8 cellular contexts compared by ENCODE assay signal in the genomic region with DNA sequence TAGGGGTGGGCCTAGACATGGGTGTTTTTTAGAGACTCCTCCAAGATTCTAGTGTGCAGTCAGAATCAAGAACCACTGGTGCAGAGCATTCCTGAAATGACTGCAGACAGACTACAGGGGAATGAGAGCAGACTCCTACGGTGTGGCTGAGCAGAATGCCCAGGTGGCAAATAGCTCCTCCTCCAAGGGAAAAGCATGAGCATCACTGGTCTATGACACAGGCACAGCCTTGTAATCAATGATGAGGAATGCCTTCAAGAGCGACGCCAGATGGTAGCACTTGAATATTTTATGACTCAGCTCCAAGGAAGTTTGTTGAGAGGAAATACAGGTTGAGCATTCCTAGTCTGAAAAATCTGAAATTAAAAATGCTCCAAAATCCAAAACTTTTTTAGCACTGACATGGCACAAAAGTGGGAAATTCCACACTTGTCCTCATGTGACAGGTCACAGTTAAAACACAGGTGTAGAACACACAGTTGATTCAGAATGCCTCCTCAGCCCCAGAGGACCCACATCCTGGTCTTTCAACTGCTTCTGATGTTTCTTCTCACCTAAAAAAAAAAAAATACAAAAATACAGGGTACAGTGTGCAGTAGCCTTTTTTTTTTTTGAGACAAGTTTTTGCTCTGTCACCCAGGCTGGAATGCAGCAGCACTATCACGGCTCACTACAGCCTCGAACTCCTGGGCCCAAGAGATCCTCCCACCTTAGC. TPM values are rescaled to one million over a fixed set of nuclear protein-coding genes. Genes with fewer than 3 reads are reported as not detected.
A peak's percentile ranks its signal among the peaks of the same experiment; 100 is the strongest.
DNase-seq lines count a peak whose midpoint lies in the region; ATAC-seq and TF ChIP-seq lines count a peak whose summit lies in the region.

No MANE protein-coding gene starts in this region.

- H3K4me1 ChIP-seq in mesodermal cell (ENCODE audit: control insufficient read depth, insufficient read depth, low read length, poor library complexity, severe bottlenecking) (peaks cover 3% of the 10 kb centered on the region), esophagus muscularis mucosa (peaks cover 0 to 1% (median 0%) of the 10 kb centered on the region in 4 donors), ascending aorta (no peaks in the 10 kb centered on the region)

- H3K4me1 Mint-ChIP-seq in activated T-helper 1 cell treated with anti-CD3 and anti-CD28 coated beads, Interleukin-12 subunit alpha, Interleukin-12 subunit beta, Interleukin-2, Interleukin-4 antibody, amounts not matched to agents 30 ng/mL and 10 ng/mL and 1 ng/mL, durations not matched to agents 14 hours and 24 hours and 36 hours (ENCODE audit: low read depth) = peaks cover 23% of the 10 kb centered on the region

- peak; percentile 70 for ATAC-seq in HG02884 (IDR thresholded peaks at IDR 0.05; ENCODE audit: unreplicated experiment)
- peak; percentile 74 to 83 for ATAC-seq in activated naive CD4-positive, alpha-beta T cell treated with anti-CD3 and anti-CD28 coated beads, Interleukin-2, amount 50 U/mL, for 72 hours

- H3K36me3 Mint-ChIP-seq in activated naive CD4-positive, alpha-beta T cell treated with anti-CD3 and anti-CD28 coated beads, Interleukin-2, amount 50 U/mL, for 72 hours = no peaks in the 10 kb centered on the region
- no peaks in the 10 kb centered on the region for H3K36me3 Mint-ChIP-seq in activated T-helper 1 cell treated with anti-CD3 and anti-CD28 coated beads, Interleukin-12 subunit alpha, Interleukin-12 subunit beta, Interleukin-2, Interleukin-4 antibody, amounts not matched to agents 30 ng/mL and 10 ng/mL and 1 ng/mL, durations not matched to agents 14 hours and 24 hours and 36 hours (ENCODE audit: low read depth)

- 75 to 86% methylated on average over 5 of the region's 5 CpGs for WGBS in mesodermal cell (ENCODE audit: insufficient coverage in 2 of 2), 2 experiments
- WGBS in esophagus muscularis mucosa = 65% methylated on average over 5 of the region's 5 CpGs

- TF ChIP-seq EP300 in esophagus muscularis mucosa (IDR thresholded peaks at IDR 0.05) = no peak

- no peak overlapping the region for H3K27ac Mint-ChIP-seq in activated naive CD4-positive, alpha-beta T cell treated with anti-CD3 and anti-CD28 coated beads, Interleukin-2, amount 50 U/mL, for 72 hours
- no peak overlapping the region for H3K27ac Mint-ChIP-seq in activated T-helper 1 cell treated with anti-CD3 and anti-CD28 coated beads, Interleukin-12 subunit alpha, Interleukin-12 subunit beta, Interleukin-2, Interleukin-4 antibody, amounts not matched to agents 30 ng/mL and 10 ng/mL and 1 ng/mL, durations not matched to agents 14 hours and 24 hours and 36 hours

- no peaks in the 10 kb centered on the region for H3K9me3 Mint-ChIP-seq in activated naive CD4-positive, alpha-beta T cell treated with anti-CD3 and anti-CD28 coated beads, Interleukin-2, amount 50 U/mL, for 72 hours
- no peaks in the 10 kb centered on the region for H3K9me3 Mint-ChIP-seq in activated T-helper 1 cell treated with anti-CD3 and anti-CD28 coated beads, Interleukin-12 subunit alpha, Interleukin-12 subunit beta, Interleukin-2, Interleukin-4 antibody, amounts not matched to agents 30 ng/mL and 10 ng/mL and 1 ng/mL, durations not matched to agents 14 hours and 24 hours and 36 hours

- H3K27me3 ChIP-seq in esophagus muscularis mucosa (no peaks in the 10 kb centered on the region), ascending aorta (no peaks in the 10 kb centered on the region)

- TF ChIP-seq POLR2A in esophagus muscularis mucosa (IDR thresholded peaks at IDR 0.05; ENCODE audit: low read depth) = no peak

- no peaks in the 10 kb centered on the region for H3K27me3 Mint-ChIP-seq in activated T-helper 1 cell treated with anti-CD3 and anti-CD28 coated beads, Interleukin-12 subunit alpha, Interleukin-12 subunit beta, Interleukin-2, Interleukin-4 antibody, amounts not matched to agents 30 ng/mL and 10 ng/mL and 1 ng/mL, durations not matched to agents 14 hours and 24 hours and 36 hours (ENCODE audit: insufficient read depth)

- H3K9me3 ChIP-seq in mesodermal cell (ENCODE audit: control insufficient read depth, low read length) (no peaks in the 10 kb centered on the region), esophagus muscularis mucosa (no peaks in the 10 kb centered on the region), ascending aorta (no peaks in the 10 kb centered on the region)

- no peaks in the 10 kb centered on the region for H3K36me3 ChIP-seq in mesodermal cell (ENCODE audit: control insufficient read depth, insufficient read depth, low read length)
- no peaks in the 10 kb centered on the region for H3K36me3 ChIP-seq in esophagus muscularis mucosa
- H3K36me3 ChIP-seq in ascending aorta = no peaks in the 10 kb centered on the region

- H3K4me3 ChIP-seq in mesodermal cell (ENCODE audit: extremely low read depth, insufficient read depth, low read length, poor library complexity, severe bottlenecking) = no peak overlapping the region
- H3K4me3 ChIP-seq in esophagus muscularis mucosa = no peak overlapping the region
- H3K4me3 ChIP-seq in ascending aorta = no peak overlapping the region

- intact Hi-C loops in esophagus muscularis mucosa (cut with DNase I) (loop anchor here (10.0 kb wide), 1 partner anchor 215 kb away; no protein-coding TSS in a partner anchor), ascending aorta (cut with DNase I) (loop anchor here (10.0 kb wide), 1 partner anchor 455 kb away; no protein-coding TSS in a partner anchor)
- intact Hi-C loops in activated T-helper 1 cell treated with anti-CD3 and anti-CD28 coated beads, Interleukin-12 subunit alpha, Interleukin-12 subunit beta, Interleukin-2, Interleukin-4 antibody, amounts not matched to agents 30 ng/mL and 10 ng/mL and 1 ng/mL, durations not matched to agents 14 hours and 24 hours and 36 hours (cut with micrococcal nuclease) = no loop called here

- DNase-seq in EL (peak; percentile 91), esophagus muscularis mucosa (ENCODE audit: extremely low spot score) (no peak), ascending aorta (ENCODE audit: low spot score in 2 of 2) (no peak)
- no peak for DNase-seq in activated naive CD4-positive, alpha-beta T cell treated with anti-CD3 and anti-CD28 coated beads, Interleukin-2, amount 50 U/mL, for 72 hours (ENCODE audit: low spot score in 2 of 2)
- DNase-seq in activated T-helper 1 cell treated with anti-CD3 and anti-CD28 coated beads, Interleukin-12 subunit alpha, Interleukin-12 subunit beta, Interleukin-2, Interleukin-4 antibody, amounts not matched to agents 30 ng/mL and 10 ng/mL and 1 ng/mL, durations not matched to agents 14 hours and 24 hours and 36 hours (ENCODE audit: low spot score) = no peak
- DNase-seq in activated effector memory CD4-positive, alpha-beta T cell treated with anti-CD3 and anti-CD28 coated beads, Interleukin-2, amount 50 U/mL, for 16 hours = no peak

- TF ChIP-seq CTCF in esophagus muscularis mucosa (IDR thresholded peaks at IDR 0.05) (no peak), ascending aorta (IDR thresholded peaks at IDR 0.05) (no peak)

- H3K27ac ChIP-seq in mesodermal cell (ENCODE audit: low read depth, low read length, severe bottlenecking) (peak overlapping the region; percentile 46), esophagus muscularis mucosa (replicated peaks in 1 of 4) (no peak overlapping the region), ascending aorta (no peak overlapping the region)

- no peak overlapping the region for H3K4me3 Mint-ChIP-seq in activated T-helper 1 cell treated with anti-CD3 and anti-CD28 coated beads, Interleukin-12 subunit alpha, Interleukin-12 subunit beta, Interleukin-2, Interleukin-4 antibody, amounts not matched to agents 30 ng/mL and 10 ng/mL and 1 ng/mL, durations not matched to agents 14 hours and 24 hours and 36 hours

RNA-seq across cellular contexts. Expression of gene FAM8A1, which starts 10.5 kb away (rescaled TPM):
- 1 to 10 TPM; 3.9 TPM for total RNA-seq in activated naive CD4-positive, alpha-beta T cell treated with anti-CD3 and anti-CD28 coated beads, Interleukin-2, amount 50 U/mL, for 72 hours
- 25.3 TPM for polyA plus RNA-seq in mesodermal cell (2013, experiment 1 of 2)
- polyA plus RNA-seq in mesodermal cell (2013, experiment 2 of 2) = 27.2 TPM
- total RNA-seq in esophagus muscularis mucosa (10 to 100 TPM; 36.8 to 58.8 (median 40.9) TPM), ascending aorta (31.5 TPM)
- total RNA-seq in activated T-helper 1 cell treated with anti-CD3 and anti-CD28 coated beads, Interleukin-12 subunit alpha, Interleukin-12 subunit beta, Interleukin-2, Interleukin-4 antibody, amounts not matched to agents 30 ng/mL and 10 ng/mL and 1 ng/mL, durations not matched to agents 14 hours and 24 hours and 36 hours = 4.5 and 4.6 TPM in 2 replicates
